9 cellular contexts compared by ENCODE assay signal in the genomic region with DNA sequence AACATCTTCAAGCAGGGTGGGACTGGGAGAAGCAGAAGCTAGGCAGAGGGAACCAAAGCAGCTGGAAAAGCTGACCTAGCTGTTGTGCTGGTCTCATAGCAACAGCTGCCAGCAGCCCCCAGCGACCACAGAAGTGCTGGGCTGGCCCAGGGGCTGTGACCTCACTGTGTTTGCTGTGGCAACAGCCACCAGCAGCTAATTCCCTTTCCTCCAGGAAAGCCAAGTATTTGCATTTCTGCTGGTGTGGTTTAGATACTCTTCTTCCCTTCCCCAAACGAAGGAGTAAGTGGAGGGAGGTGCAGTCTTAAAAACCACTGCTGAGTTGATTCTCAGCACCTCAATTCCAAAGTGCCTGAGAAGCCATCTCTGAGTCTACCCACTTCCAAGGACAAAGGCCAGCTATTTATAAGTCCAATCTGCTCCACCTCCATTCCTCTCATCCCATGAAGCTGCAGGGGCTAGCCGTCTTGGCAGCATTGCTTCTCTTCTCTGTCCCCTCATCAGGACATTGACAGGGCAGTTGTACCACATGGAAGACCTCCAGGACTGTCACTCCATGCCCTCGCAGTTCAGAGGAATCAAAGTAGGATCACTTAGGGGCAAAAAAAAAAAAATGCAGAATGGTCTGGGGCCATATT. TPM values are rescaled to one million over a fixed set of nuclear protein-coding genes. Genes with fewer than 3 reads are reported as not detected.
DNase-seq lines count a peak whose midpoint lies in the region; ATAC-seq lines count a peak whose summit lies in the region.
"Had no signal": no experiment of that assay in that cellular context is flagged by ENCODE, and none has a peak within 500 bp of the region (broad histone marks: within the 10 kb centered on the region; RNA-seq: fewer than 3 reads in every experiment).

No MANE protein-coding gene starts in this region.

- no peak for ATAC-seq in GM19455 (IDR thresholded peaks at IDR 0.05; ENCODE audit: unreplicated experiment)

- H3K27ac ChIP-seq in angular gyrus (ENCODE audit: low read depth, low read length) = peak overlapping the region; percentile 41
- H3K27ac ChIP-seq: 22Rv1 had no signal

- DNase-seq in DMS 273 (lab: John Stamatoyannopoulos, UW; ENCODE audit: unreplicated experiment) (peak; percentile 14), DMS 273 treated with DMSO at 0.1 percent for 48 hours (lab: John Stamatoyannopoulos, UW) (no peak), Kasumi-1 (lab: John Stamatoyannopoulos, UW) (peak; percentile 75 to 84), iris pigment epithelial cell (ENCODE audit: low read depth) (peak; percentile 81), cerebellum (ENCODE audit: low spot score) (no peak)
- peak; percentile 52 for DNase-seq in stimulated activated CD8-positive, alpha-beta memory T cell treated with anti-CD3 and anti-CD28 coated beads, Interleukin-4, amount 100 ng/mL, for 48 hours

RNA-seq across cellular contexts. Expression of a gene that starts 11.5 kb away (rescaled TPM):
- 8.3 TPM for total RNA-seq in cerebellum

RNA-seq across cellular contexts. Expression of a gene that starts 34.3 kb away (rescaled TPM):
- total RNA-seq in cerebellum = 77.0 TPM

RNA-seq across cellular contexts. Expression of a gene that starts 55.3 kb away (rescaled TPM):
- 1.7 TPM for total RNA-seq in cerebellum

Comparison
In these comparisons a context has a peak if more than half of its experiments do, and no peak if none do; other contexts are left out.
1. DNase-seq: peak in DMS 273 (single experiment), Kasumi-1 (2 of 2), iris pigment epithelial cell (single experiment) and stimulated activated CD8-positive, alpha-beta memory T cell treated with anti-CD3 and anti-CD28 coated beads, Interleukin-4, amount 100 ng/mL, for 48 hours (single experiment); none in DMS 273 treated with DMSO at 0.1 percent for 48 hours (single experiment) and cerebellum (single experiment).